In the genomic region with DNA sequence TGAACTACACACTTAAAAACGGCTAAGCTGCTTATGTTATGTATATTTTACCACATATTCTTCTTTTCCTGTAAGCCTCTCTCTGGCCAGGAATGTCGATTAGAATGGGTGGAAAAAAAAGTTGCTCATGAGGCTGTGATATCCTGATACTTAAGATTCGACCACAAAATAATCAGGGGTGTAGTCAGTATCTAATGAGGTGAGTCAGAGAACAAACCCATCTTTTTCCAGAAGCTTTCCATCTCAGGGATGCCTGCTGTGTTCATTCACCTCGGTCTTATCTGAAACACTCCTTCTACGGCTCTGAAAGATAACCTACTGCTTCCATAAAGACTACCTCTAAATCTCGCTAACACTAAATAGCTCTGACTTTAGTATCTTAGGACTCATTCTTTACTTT, we compare ENCODE assay signal across 24 cellular contexts.
DNase-seq lines count a peak whose midpoint lies in the region; ATAC-seq, FAIRE-seq and TF ChIP-seq lines count a peak whose summit lies in the region.
"Had no signal": no experiment of that assay in that cellular context is flagged by ENCODE, and none has a peak within 500 bp of the region (broad histone marks: within the 10 kb centered on the region; RNA-seq: fewer than 3 reads in every experiment).

No MANE protein-coding gene starts in this region.

- intact Hi-C loops in IMR-90 (cut with micrococcal nuclease) (no loop called here), left colon (cut with DNase I, micrococcal nuclease) (no loop called here)

- H2BK20ac ChIP-seq in IMR-90 (ENCODE audit: low read depth, low read length), result 0 out of 2 replicates have a peak overlapping the region, but pooled peaks have one; percentile 1

- no peak overlapping the region for H3K4me3 ChIP-seq in CD8-positive, alpha-beta memory T cell (ENCODE audit: low read length)
- H3K4me3 ChIP-seq in IMR-90 (ENCODE audit: insufficient read depth, low read depth, low read length) (no peak overlapping the region), bronchial epithelial cell (ENCODE audit: low read depth, low read length) (no peak overlapping the region), smooth muscle cell (no peak overlapping the region), suprapubic skin (no peak overlapping the region)
- H3K4me3 ChIP-seq: BLaER1, cardiac muscle cell, lower lobe of right lung, prostate gland, SJSA1, tibial artery had no signal

- POLR2A ChIA-PET in CD8-positive, alpha-beta memory T cell (lab: Charles Lee), result interaction anchor here (0.6 kb wide), 1 partner anchor 181 kb away, joined by 4 read pairs; no protein-coding TSS in a partner anchor
- POLR2A ChIA-PET in IMR-90 (lab: Charles Lee; ENCODE audit: unreplicated experiment), result no interaction called here

- H4K20me1 ChIP-seq in IMR-90 (ENCODE audit: insufficient read depth, low read length), result no peaks in the 10 kb centered on the region
- no peaks in the 10 kb centered on the region for H4K20me1 ChIP-seq in smooth muscle cell (ENCODE audit: low read depth)
- H4K20me1 ChIP-seq: BLaER1 had no signal

- no peak overlapping the region for H3K4me3 Mint-ChIP-seq in CD8-positive, alpha-beta memory T cell
- no peak overlapping the region for H3K4me3 Mint-ChIP-seq in endothelial cell (ENCODE audit: unreplicated experiment)
- H3K4me3 Mint-ChIP-seq: stimulated activated memory B cell treated with anti-CD40 and anti-IgM and Interleukin-4, amounts not matched to agents 10 μg/mL and 1 μg/mL and 100 μg/mL, for 72 hours had no signal

- TF ChIP-seq CTCF in IMR-90 (conservative IDR thresholded peaks at IDR 0.05; ENCODE audit: low read depth, low read length) (no peak), bronchial epithelial cell (IDR thresholded peaks at IDR 0.05; ENCODE audit: insufficient read depth, low read length, severe bottlenecking) (no peak), smooth muscle cell (IDR thresholded peaks at IDR 0.05; ENCODE audit: borderline replicate concordance, insufficient read depth, poor library complexity, severe bottlenecking) (no peak), suprapubic skin (IDR thresholded peaks at IDR 0.05) (no peak), endothelial cell (IDR thresholded peaks at IDR 0.05; ENCODE audit: unreplicated experiment) (no peak)

- H3K18ac ChIP-seq in IMR-90 (ENCODE audit: low read depth, low read length), result no peak overlapping the region

- peaks cover 9 to 27% of the 10 kb centered on the region in 2 experiments; a peak in 3 of 4 replicates for H3K79me1 ChIP-seq in IMR-90 (ENCODE audit: low read depth in 1 of 2, low read length in 2 of 2)

- no peak overlapping the region for H3K27ac ChIP-seq in CD8-positive, alpha-beta memory T cell (ENCODE audit: low read depth, low read length)
- H3K27ac ChIP-seq in IMR-90 (ENCODE audit: insufficient read depth, low read length) (no peak overlapping the region), smooth muscle cell (ENCODE audit: low read depth) (peak overlapping the region; percentile 16), suprapubic skin (no peak overlapping the region)
- H3K27ac ChIP-seq: BLaER1, cardiac muscle cell, HL-60, lower lobe of right lung, prostate gland, SJSA1, tibial artery had no signal

- H2BK5ac ChIP-seq in IMR-90 (ENCODE audit: low read depth, low read length, poor library complexity, severe bottlenecking), result no peak overlapping the region

- peaks cover 30 to 73% (median 58%) of the 10 kb centered on the region in 3 donors for H3K4me1 Mint-ChIP-seq in CD8-positive, alpha-beta memory T cell
- H3K4me1 Mint-ChIP-seq in endothelial cell (ENCODE audit: unreplicated experiment), result no peaks in the 10 kb centered on the region

- H4K91ac ChIP-seq in IMR-90 (ENCODE audit: insufficient read depth, low read depth, low read length), result no peak overlapping the region

- H3K4ac ChIP-seq in IMR-90 (ENCODE audit: low read depth, low read length), result no peak overlapping the region

- WGBS in IMR-90 (ENCODE audit: extremely low coverage in 2 of 2, insufficient read length in 1 of 2), 2 experiments, result 31% methylated on average over 2 of the region's 6 CpGs; no CpG with 5 or more reads in 1 of the 2 experiments
- WGBS in smooth muscle cell (ENCODE audit: low lambda C conversion rate), result 57% methylated on average over 6 of the region's 6 CpGs
- whole genome bisulfite sequencing in suprapubic skin, result 62% methylated on average over 6 of the region's 6 CpGs

- H3K23ac ChIP-seq in IMR-90 (ENCODE audit: low read depth, low read length), result no peak overlapping the region

- peak overlapping the region in 5 of 8 donors; percentile 15 to 81 (median 42) for H3K27ac Mint-ChIP-seq in CD8-positive, alpha-beta memory T cell
- no peak overlapping the region for H3K27ac Mint-ChIP-seq in endothelial cell (ENCODE audit: unreplicated experiment)
- H3K27ac Mint-ChIP-seq: stimulated activated memory B cell treated with anti-CD40 and anti-IgM and Interleukin-4, amounts not matched to agents 10 μg/mL and 1 μg/mL and 100 μg/mL, for 72 hours had no signal

- no peaks in the 10 kb centered on the region for H3F3A ChIP-seq in smooth muscle cell (ENCODE audit: low read depth)

- BruUV-seq in IMR-90 (replicated peaks; lab: Mats Ljungman, UMichigan), result no TSS peak

- in situ Hi-C loops in IMR-90 (cut with MboI; ENCODE audit: low sequenced_read_pairs), result no loop called here

- H3K9ac ChIP-seq in IMR-90 (ENCODE audit: low read depth, low read length), result no peak overlapping the region
- no peak overlapping the region for H3K9ac ChIP-seq in smooth muscle cell (ENCODE audit: low read depth)
- H3K9ac ChIP-seq: BLaER1 had no signal

- TF ChIP-seq POLR2A in IMR-90 (IDR thresholded peaks at IDR 0.05; ENCODE audit: low read depth, low read length), result no peak
- TF ChIP-seq POLR2A in suprapubic skin (IDR thresholded peaks at IDR 0.05), result no peak

- H4K5ac ChIP-seq in IMR-90 (ENCODE audit: low read depth, low read length), result peak overlapping the region; percentile 48; the same call in 1 of the 2 replicates

- no peaks in the 10 kb centered on the region for H3K27me3 ChIP-seq in CD8-positive, alpha-beta memory T cell (ENCODE audit: insufficient read depth, low read length, poor library complexity, severe bottlenecking)
- H3K27me3 ChIP-seq in IMR-90 (ENCODE audit: control insufficient read depth, insufficient read depth, low read length) (no peaks in the 10 kb centered on the region), bronchial epithelial cell (ENCODE audit: control insufficient read depth, insufficient read depth, low read length) (no peaks in the 10 kb centered on the region), smooth muscle cell (ENCODE audit: low read depth) (no peaks in the 10 kb centered on the region), suprapubic skin (no peaks in the 10 kb centered on the region)
- H3K27me3 ChIP-seq: BLaER1, cardiac muscle cell, SJSA1, tibial artery had no signal

- FAIRE-seq in bronchial epithelial cell (lab: Jason Lieb, UNC), result no peak
- FAIRE-seq: RCC 7860 had no signal

- DNase-seq in CD8-positive, alpha-beta memory T cell, result no peak
- DNase-seq in IMR-90 (peak; percentile 49), bronchial epithelial cell (ENCODE audit: low read depth) (peak; percentile 22), smooth muscle cell (lab: John Stamatoyannopoulos, UW; ENCODE audit: unreplicated experiment) (no peak), suprapubic skin (ENCODE audit: low spot score in 2 of 2) (no peak), left colon (no peak), endothelial cell (ENCODE audit: low spot score) (no peak)
- DNase-seq: activated CD4-positive, alpha-beta T cell treated with anti-CD3 and anti-CD28 coated beads, Interleukin-2, amount 50 U/mL, for 4 hours; activated CD8-positive, alpha-beta memory T cell treated with anti-CD3 and anti-CD28 coated beads, Interleukin-2, amount 50 U/mL, for 4 hours; DND-41; H7; lower lobe of right lung; NCI-H1417; NCI-H524 treated with DMSO at 0.1 percent for 48 hours; stimulated activated CD4-positive, alpha-beta T cell treated with anti-CD3 and anti-CD28 coated beads, Interleukin-1b, Interleukin-23, amount 100 ng/mL, for 48 hours; T-helper 2 cell; tibial artery had no signal

- ATAC-seq in IMR-90 (ENCODE audit: low read depth) (peak; percentile 48; the same call in 1 of the 2 replicates), left colon (no peak)
- ATAC-seq: lower lobe of right lung; stimulated activated memory B cell treated with anti-CD40 and anti-IgM and Interleukin-4, amounts not matched to agents 10 μg/mL and 1 μg/mL and 100 μg/mL, for 72 hours had no signal

- H2AK9ac ChIP-seq in IMR-90 (replicated peaks; ENCODE audit: low read depth, low read length, poor library complexity), result no peak overlapping the region

- no peak for TF ChIP-seq RAD21 in IMR-90 (IDR thresholded peaks at IDR 0.05; ENCODE audit: low read length)

- H2AFZ ChIP-seq in IMR-90 (replicated peaks; ENCODE audit: low read length, poor library complexity) (no peak overlapping the region), smooth muscle cell (ENCODE audit: low read depth) (no peak overlapping the region)

- no peaks in the 10 kb centered on the region for H3K9me1 ChIP-seq in IMR-90 (ENCODE audit: insufficient read depth, low read length)

- H3K4me2 ChIP-seq in IMR-90 (ENCODE audit: low read depth, low read length) (peak overlapping the region; percentile 94), smooth muscle cell (no peak overlapping the region)
- H3K4me2 ChIP-seq: BLaER1 had no signal

- peaks cover 14% of the 10 kb centered on the region for H3K79me2 ChIP-seq in smooth muscle cell (ENCODE audit: low read depth)

- H3K36me3 ChIP-seq in CD8-positive, alpha-beta memory T cell (ENCODE audit: insufficient read depth, low read length), result peaks cover 3% of the 10 kb centered on the region
- H3K36me3 ChIP-seq in IMR-90 (ENCODE audit: control insufficient read depth, insufficient read depth, low read length), result no peaks in the 10 kb centered on the region
- no peaks in the 10 kb centered on the region for H3K36me3 ChIP-seq in bronchial epithelial cell (ENCODE audit: control insufficient read depth, insufficient read depth, low read length)
- no peaks in the 10 kb centered on the region for H3K36me3 ChIP-seq in smooth muscle cell (ENCODE audit: low read depth)
- H3K36me3 ChIP-seq in suprapubic skin, result no peaks in the 10 kb centered on the region
- H3K36me3 ChIP-seq: BLaER1, cardiac muscle cell, lower lobe of right lung, prostate gland, SJSA1, tibial artery had no signal

- H3K36me3 Mint-ChIP-seq in CD8-positive, alpha-beta memory T cell, result peaks cover 0 to 57% (median 6%) of the 10 kb centered on the region in 3 donors
- H3K36me3 Mint-ChIP-seq in endothelial cell (ENCODE audit: low read depth, unreplicated experiment), result peaks cover 9% of the 10 kb centered on the region

- dilution Hi-C loops in IMR-90 (cut with HindIII; ENCODE audit: low sequenced_read_pairs, unreplicated experiment), result no loop called here

- no peak overlapping the region for H2AK5ac ChIP-seq in IMR-90 (ENCODE audit: low read depth, low read length)

- H3K14ac ChIP-seq in IMR-90 (replicated peaks; ENCODE audit: low read depth, low read length), result no peak overlapping the region; the same call in 1 of the 2 replicates

- H3K9me3 ChIP-seq in CD8-positive, alpha-beta memory T cell (ENCODE audit: low read length), result no peaks in the 10 kb centered on the region
- H3K9me3 ChIP-seq in IMR-90 (ENCODE audit: control insufficient read depth, insufficient read depth, low read length) (no peaks in the 10 kb centered on the region), smooth muscle cell (replicated peaks; ENCODE audit: low read depth) (no peaks in the 10 kb centered on the region), suprapubic skin (no peaks in the 10 kb centered on the region)
- H3K9me3 ChIP-seq: BLaER1, lower lobe of right lung, prostate gland, SJSA1, tibial artery had no signal

- no peak overlapping the region; the same call in 1 of the 2 replicates for H2BK120ac ChIP-seq in IMR-90 (ENCODE audit: low read depth, low read length)

- peaks cover 0 to 1% of the 10 kb centered on the region in 2 donors for H3K27me3 Mint-ChIP-seq in CD8-positive, alpha-beta memory T cell
- peaks cover 4% of the 10 kb centered on the region for H3K27me3 Mint-ChIP-seq in endothelial cell (ENCODE audit: unreplicated experiment)
- H3K27me3 Mint-ChIP-seq: stimulated activated memory B cell treated with anti-CD40 and anti-IgM and Interleukin-4, amounts not matched to agents 10 μg/mL and 1 μg/mL and 100 μg/mL, for 72 hours had no signal

- no peaks in the 10 kb centered on the region for H3K4me1 ChIP-seq in CD8-positive, alpha-beta memory T cell (ENCODE audit: insufficient read depth, low read length)
- H3K4me1 ChIP-seq in IMR-90 (ENCODE audit: control insufficient read depth, insufficient read depth, low read length) (peaks cover 4% of the 10 kb centered on the region; the same call in 1 of the 2 replicates), smooth muscle cell (ENCODE audit: low read depth) (no peaks in the 10 kb centered on the region), suprapubic skin (no peaks in the 10 kb centered on the region)
- H3K4me1 ChIP-seq: BLaER1, lower lobe of right lung, prostate gland, SJSA1, tibial artery had no signal

- TF ChIP-seq EP300 in suprapubic skin (IDR thresholded peaks at IDR 0.05), result no peak

- H2BK15ac ChIP-seq in IMR-90 (ENCODE audit: low read depth, low read length), result no peak overlapping the region

- CTCF ChIA-PET in CD8-positive, alpha-beta memory T cell (lab: Charles Lee), result no interaction called here
- CTCF ChIA-PET in IMR-90 (lab: Yijun Ruan, JAX), result no interaction called here

- no peaks in the 10 kb centered on the region for H3K9me3 Mint-ChIP-seq in CD8-positive, alpha-beta memory T cell
- no peaks in the 10 kb centered on the region for H3K9me3 Mint-ChIP-seq in endothelial cell (ENCODE audit: unreplicated experiment)
- H3K9me3 Mint-ChIP-seq: stimulated activated memory B cell treated with anti-CD40 and anti-IgM and Interleukin-4, amounts not matched to agents 10 μg/mL and 1 μg/mL and 100 μg/mL, for 72 hours had no signal

- no peak overlapping the region for H4K8ac ChIP-seq in IMR-90 (ENCODE audit: low read depth in 2 of 2, low read length in 2 of 2)

- no peak overlapping the region for H3K56ac ChIP-seq in IMR-90 (ENCODE audit: extremely low read depth, insufficient read depth, low read length)

Comparison
In these comparisons a context has a peak if more than half of its experiments do, and no peak if none do; other contexts are left out.
1. DNase-seq: peak in IMR-90 (single experiment) and bronchial epithelial cell (single experiment); none in CD8-positive, alpha-beta memory T cell (0 of 5), smooth muscle cell (single experiment), suprapubic skin (0 of 2), left colon (0 of 2) and endothelial cell (single experiment).